Comparison of ENCODE assay signal across 15 cellular contexts in genomic region chr7:16130127-16131110, GRCh38.
DNase-seq lines count a peak whose midpoint lies in the region; ATAC-seq, FAIRE-seq and TF ChIP-seq lines count a peak whose summit lies in the region.
"Had no signal": no experiment of that assay in that cellular context is flagged by ENCODE, and none has a peak within 500 bp of the region (broad histone marks: within the 10 kb centered on the region; RNA-seq: fewer than 3 reads in every experiment).

No MANE protein-coding gene starts in this region.

- H3K27me3 ChIP-seq in BJ (ENCODE audit: control insufficient read depth, insufficient read depth, low read length) = no peaks in the 10 kb centered on the region
- no peaks in the 10 kb centered on the region for H3K27me3 ChIP-seq in H9 (ENCODE audit: insufficient read depth, low read length)
- H3K27me3 ChIP-seq: gastroesophageal sphincter had no signal

- H3K36me3 Mint-ChIP-seq in mesothelial cell of epicardium (peaks cover 6% of the 10 kb centered on the region), H9 (ENCODE audit: insufficient read depth in 1 of 3, low read depth in 3 of 3) (peaks cover 0 to 4% (median 0%) of the 10 kb centered on the region in 3 experiments; a peak in 1 of 7 replicates)
- H3K36me3 Mint-ChIP-seq in activated naive CD8-positive, alpha-beta T cell treated with anti-CD3 and anti-CD28 coated beads, Interleukin-2, amount 50 U/mL, for 24 hours (ENCODE audit: low read depth) = no peaks in the 10 kb centered on the region
- H3K36me3 Mint-ChIP-seq: CD14-positive monocyte had no signal

- no peak overlapping the region for H2BK5ac ChIP-seq in H9 (ENCODE audit: insufficient read length, low read length)

- H3K27me3 Mint-ChIP-seq in mesothelial cell of epicardium (ENCODE audit: low read depth) = no peaks in the 10 kb centered on the region
- no peaks in the 10 kb centered on the region for H3K27me3 Mint-ChIP-seq in activated naive CD8-positive, alpha-beta T cell treated with anti-CD3 and anti-CD28 coated beads, Interleukin-2, amount 50 U/mL, for 24 hours
- no peaks in the 10 kb centered on the region; the same call in 1 of the 2 replicates for H3K27me3 Mint-ChIP-seq in H9 (ENCODE audit: low read depth)
- H3K27me3 Mint-ChIP-seq: activated CD4-positive, alpha-beta T cell treated with anti-CD3 and anti-CD28 coated beads, Interleukin-2, amount 10 ng/mL, durations not matched to agents 7 days and 5 days; central memory CD8-positive, alpha-beta T cell had no signal

- H2BK15ac ChIP-seq in H9 (ENCODE audit: low read depth, low read length) = no peak overlapping the region

- H4K5ac ChIP-seq in H9 (ENCODE audit: insufficient read length, low read depth, low read length) = no peak overlapping the region

- H3T11ph ChIP-seq in H9 (ENCODE audit: low read length) = no peak overlapping the region

- DNase-seq in BJ (ENCODE audit: low read depth) (peak; percentile 18), NCI-H446 treated with DMSO at 0.1 percent for 48 hours (lab: John Stamatoyannopoulos, UW) (peak; percentile 35), mesothelial cell of epicardium (ENCODE audit: low spot score in 2 of 2, unreplicated experiment in 2 of 2) (no peak), head of caudate nucleus (no peak), H9 (no peak)
- no peak for DNase-seq in activated naive CD8-positive, alpha-beta T cell treated with anti-CD3 and anti-CD28 coated beads, Interleukin-2, amount 50 U/mL, for 24 hours
- DNase-seq in stimulated activated CD8-positive, alpha-beta memory T cell treated with anti-CD3 and anti-CD28 coated beads, Interleukin-4, amount 100 ng/mL, for 48 hours = no peak
- DNase-seq: activated CD4-positive, alpha-beta T cell treated with anti-CD3 and anti-CD28 coated beads, Interleukin-2, amount 10 ng/mL, durations not matched to agents 7 days and 5 days; left colon; stimulated activated naive CD4-positive, alpha-beta T cell; T-helper 1 cell had no signal

- H2BK120ac ChIP-seq in H9 (ENCODE audit: low read depth, low read length, poor library complexity, severe bottlenecking) = no peak overlapping the region

- no peaks in the 10 kb centered on the region for H3K79me1 ChIP-seq in H9 (ENCODE audit: insufficient read depth, low read depth, low read length, poor library complexity, severe bottlenecking)

- H3K9ac ChIP-seq in H9 (ENCODE audit: extremely low read depth, insufficient read length, low read length) = no peak overlapping the region

- POLR2A ChIA-PET in BJ (lab: Charles Lee) = no interaction called here

- H3K14ac ChIP-seq in H9 (ENCODE audit: insufficient read depth, low read length) = no peak overlapping the region

- H3K27ac ChIP-seq in H9 (ENCODE audit: insufficient read length, low read depth, low read length) = no peak overlapping the region

- WGBS in H9 (ENCODE audit: extremely low coverage, insufficient read length, low lambda C conversion rate) = no CpG with 5 or more reads among the region's 1 CpG

- no peak overlapping the region for H4K8ac ChIP-seq in H9 (replicated peaks; ENCODE audit: insufficient read length, low read depth, low read length)

- H3K18ac ChIP-seq in H9 (ENCODE audit: insufficient read length, low read depth, low read length) = no peak overlapping the region

- no peak overlapping the region for H3K56ac ChIP-seq in H9 (ENCODE audit: insufficient read length, low read depth, low read length)

- H3K9me3 ChIP-seq in H9 (ENCODE audit: control insufficient read depth, low read depth, low read length) = no peaks in the 10 kb centered on the region

- no peaks in the 10 kb centered on the region for H3K23me2 ChIP-seq in H9 (ENCODE audit: insufficient read length, low read depth, low read length, poor library complexity, severe bottlenecking)

- H2AK5ac ChIP-seq in H9 (ENCODE audit: insufficient read length, low read length) = no peak overlapping the region

- ATAC-seq in activated naive CD8-positive, alpha-beta T cell treated with anti-CD3 and anti-CD28 coated beads, Interleukin-2, amount 50 U/mL, for 24 hours = no peak
- ATAC-seq: gastroesophageal sphincter, left colon had no signal

- peak; percentile 26 for FAIRE-seq in endometrium (lab: Jason Lieb, UNC)

- H4K20me1 ChIP-seq in H9 (ENCODE audit: control insufficient read depth, insufficient read depth, insufficient read length) = no peaks in the 10 kb centered on the region

- no peak overlapping the region for H2BK20ac ChIP-seq in H9 (ENCODE audit: low read depth, low read length, poor library complexity, severe bottlenecking)

- H3K9me3 Mint-ChIP-seq in mesothelial cell of epicardium (peaks cover 12% of the 10 kb centered on the region), H9 (no peaks in the 10 kb centered on the region; a peak in 1 of 5 replicates)
- H3K9me3 Mint-ChIP-seq in activated naive CD8-positive, alpha-beta T cell treated with anti-CD3 and anti-CD28 coated beads, Interleukin-2, amount 50 U/mL, for 24 hours = peaks cover 4% of the 10 kb centered on the region
- H3K9me3 Mint-ChIP-seq: activated CD4-positive, alpha-beta T cell treated with anti-CD3 and anti-CD28 coated beads, Interleukin-2, amount 10 ng/mL, durations not matched to agents 7 days and 5 days had no signal

- no peak overlapping the region for H2AFZ ChIP-seq in H9 (ENCODE audit: low read length)

- no peak overlapping the region for H3K23ac ChIP-seq in H9 (ENCODE audit: insufficient read length, low read depth, low read length)

- peak overlapping the region; percentile 82 for H3K27ac Mint-ChIP-seq in mesothelial cell of epicardium
- no peak overlapping the region for H3K27ac Mint-ChIP-seq in activated naive CD8-positive, alpha-beta T cell treated with anti-CD3 and anti-CD28 coated beads, Interleukin-2, amount 50 U/mL, for 24 hours
- H3K27ac Mint-ChIP-seq in H9 = no peak overlapping the region
- H3K27ac Mint-ChIP-seq: activated CD4-positive, alpha-beta T cell treated with anti-CD3 and anti-CD28 coated beads, Interleukin-2, amount 10 ng/mL, durations not matched to agents 7 days and 5 days; CD14-positive monocyte had no signal

- peaks cover 18% of the 10 kb centered on the region for H3K4me1 Mint-ChIP-seq in mesothelial cell of epicardium
- no peaks in the 10 kb centered on the region for H3K4me1 Mint-ChIP-seq in activated naive CD8-positive, alpha-beta T cell treated with anti-CD3 and anti-CD28 coated beads, Interleukin-2, amount 50 U/mL, for 24 hours
- H3K4me1 Mint-ChIP-seq in H9 = no peaks in the 10 kb centered on the region
- H3K4me1 Mint-ChIP-seq: activated CD4-positive, alpha-beta T cell treated with anti-CD3 and anti-CD28 coated beads, Interleukin-2, amount 10 ng/mL, durations not matched to agents 7 days and 5 days; CD14-positive monocyte; central memory CD8-positive, alpha-beta T cell had no signal

- TF ChIP-seq CTCF in BJ (IDR thresholded peaks at IDR 0.05; ENCODE audit: insufficient read depth, low read depth, low read length) (no peak), mesothelial cell of epicardium (IDR thresholded peaks at IDR 0.05; ENCODE audit: unreplicated experiment) (no peak), H9 (conservative IDR thresholded peaks at IDR 0.05) (no peak)

- no peak overlapping the region; the same call in 1 of the 2 replicates for H3K4me3 ChIP-seq in BJ (ENCODE audit: low read depth, low read length)
- H3K4me3 ChIP-seq: gastroesophageal sphincter had no signal

- H3K36me3 ChIP-seq in BJ (ENCODE audit: control insufficient read depth, insufficient read depth, low read length) = no peaks in the 10 kb centered on the region
- H3K36me3 ChIP-seq: gastroesophageal sphincter had no signal

- intact Hi-C loops in head of caudate nucleus (cut with DNase I) = no loop called here

- H3K4me1 ChIP-seq in H9 (ENCODE audit: insufficient read depth, low read length) = no peaks in the 10 kb centered on the region

- no peaks in the 10 kb centered on the region for H3K79me2 ChIP-seq in H9 (ENCODE audit: insufficient read depth, low read length)

- H3K4me3 Mint-ChIP-seq in mesothelial cell of epicardium (no peak overlapping the region), H9 (no peak overlapping the region)
- no peak overlapping the region for H3K4me3 Mint-ChIP-seq in activated naive CD8-positive, alpha-beta T cell treated with anti-CD3 and anti-CD28 coated beads, Interleukin-2, amount 50 U/mL, for 24 hours
- H3K4me3 Mint-ChIP-seq: activated CD4-positive, alpha-beta T cell treated with anti-CD3 and anti-CD28 coated beads, Interleukin-2, amount 10 ng/mL, durations not matched to agents 7 days and 5 days; CD14-positive monocyte; central memory CD8-positive, alpha-beta T cell had no signal

- no peak overlapping the region for H3K4ac ChIP-seq in H9 (ENCODE audit: low read depth, low read length)

- H2BK12ac ChIP-seq in H9 (ENCODE audit: insufficient read length, low read depth, low read length) = no peak overlapping the region

- H4K91ac ChIP-seq in H9 (ENCODE audit: insufficient read length, low read depth, low read length) = no peak overlapping the region

- no peak overlapping the region for H3K4me2 ChIP-seq in H9 (ENCODE audit: insufficient read depth, insufficient read length, low read length)

- CTCF ChIA-PET in BJ (lab: Yijun Ruan, JAX) = interaction anchor here (1.3 kb wide), 1 partner anchor 435 kb away, joined by 3 read pairs; no protein-coding TSS in a partner anchor

Comparison
In these comparisons a context has a peak if more than half of its experiments do, and no peak if none do; other contexts are left out.
1. DNase-seq: peak in BJ (single experiment) and NCI-H446 treated with DMSO at 0.1 percent for 48 hours (single experiment); none in mesothelial cell of epicardium (0 of 2), activated naive CD8-positive, alpha-beta T cell treated with anti-CD3 and anti-CD28 coated beads, Interleukin-2, amount 50 U/mL, for 24 hours (single experiment), stimulated activated CD8-positive, alpha-beta memory T cell treated with anti-CD3 and anti-CD28 coated beads, Interleukin-4, amount 100 ng/mL, for 48 hours (single experiment), head of caudate nucleus (0 of 42) and H9 (single experiment).